Comparison of ENCODE assay signal across 2 cellular contexts in the genomic region with DNA sequence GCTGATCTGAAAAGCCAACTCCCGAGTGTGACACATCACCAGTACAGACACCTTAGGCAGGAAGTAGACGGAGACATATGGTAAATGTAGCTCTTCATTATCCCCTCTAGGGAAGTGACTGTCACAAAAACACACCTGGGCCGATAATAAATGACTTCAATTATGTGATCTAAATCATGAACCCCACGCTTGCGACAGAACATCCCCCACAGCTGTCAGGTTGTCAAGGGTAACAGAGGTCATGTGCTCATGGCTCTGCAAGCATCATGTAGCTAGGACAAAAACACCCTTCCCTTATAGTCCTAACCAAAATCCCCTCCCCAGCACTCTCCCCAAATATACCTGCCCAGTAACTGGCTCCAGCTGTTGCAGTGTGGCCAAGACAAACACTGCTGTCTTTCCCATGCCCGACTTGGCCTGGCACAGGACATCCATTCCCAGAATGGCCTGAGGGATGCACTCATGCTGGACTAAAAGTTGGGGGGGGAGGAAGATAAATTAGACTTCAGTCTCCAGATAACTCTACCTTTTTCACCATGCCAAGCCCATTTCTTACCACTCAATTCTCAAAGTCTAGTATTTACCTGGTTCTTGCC.
TF ChIP-seq lines count a peak whose summit lies in the region.

No MANE protein-coding gene starts in this region.

TF ChIP-seq in SK-N-SH, 30 proteins besides CTCF, POLR2A, EP300 and RAD21 (continued from another document):
- TF ChIP-seq IRF3 (IDR thresholded peaks at IDR 0.05; ENCODE audit: low read depth, low read length) (no peak), EZH2phosphoT487 (IDR thresholded peaks at IDR 0.05; ENCODE audit: borderline replicate concordance, low read depth) (no peak), TEAD4 (IDR thresholded peaks at IDR 0.05; ENCODE audit: borderline replicate concordance, insufficient read depth) (no peak), MEF2A (IDR thresholded peaks at IDR 0.05; ENCODE audit: borderline replicate concordance, low read depth) (no peak)

TF ChIP-seq in SK-N-SH treated with all-trans-retinoic acid at 6 μM for 48 hours, 23 proteins besides CTCF, POLR2A, EP300 and RAD21 (continued from another document):
- TF ChIP-seq PATZ1 (CRISPR knock-in tag; IDR thresholded peaks at IDR 0.05; ENCODE audit: borderline replicate concordance) (no peak), ZFP3 (CRISPR knock-in tag; IDR thresholded peaks at IDR 0.05) (no peak), POU6F1 (CRISPR knock-in tag; IDR thresholded peaks at IDR 0.05; ENCODE audit: borderline replicate concordance, low read depth) (no peak), ISL1 (CRISPR knock-in tag; IDR thresholded peaks at IDR 0.05) (no peak), ZNF70 (CRISPR knock-in tag; IDR thresholded peaks at IDR 0.05) (no peak), ZNF565 (CRISPR knock-in tag; conservative IDR thresholded peaks at IDR 0.05; ENCODE audit: low read depth) (no peak), ZC3H10 (CRISPR knock-in tag; IDR thresholded peaks at IDR 0.05) (no peak), ZNF8 (CRISPR knock-in tag; IDR thresholded peaks at IDR 0.05) (no peak), RARB (CRISPR knock-in tag; IDR thresholded peaks at IDR 0.05) (no peak), TSHZ2 (CRISPR knock-in tag; IDR thresholded peaks at IDR 0.05) (no peak), ESRRG (CRISPR knock-in tag; IDR thresholded peaks at IDR 0.05) (no peak), BACH2 (CRISPR knock-in tag; IDR thresholded peaks at IDR 0.05; ENCODE audit: borderline replicate concordance) (no peak)
